Comparison of ENCODE assay signal across 25 cellular contexts in the genomic region with DNA sequence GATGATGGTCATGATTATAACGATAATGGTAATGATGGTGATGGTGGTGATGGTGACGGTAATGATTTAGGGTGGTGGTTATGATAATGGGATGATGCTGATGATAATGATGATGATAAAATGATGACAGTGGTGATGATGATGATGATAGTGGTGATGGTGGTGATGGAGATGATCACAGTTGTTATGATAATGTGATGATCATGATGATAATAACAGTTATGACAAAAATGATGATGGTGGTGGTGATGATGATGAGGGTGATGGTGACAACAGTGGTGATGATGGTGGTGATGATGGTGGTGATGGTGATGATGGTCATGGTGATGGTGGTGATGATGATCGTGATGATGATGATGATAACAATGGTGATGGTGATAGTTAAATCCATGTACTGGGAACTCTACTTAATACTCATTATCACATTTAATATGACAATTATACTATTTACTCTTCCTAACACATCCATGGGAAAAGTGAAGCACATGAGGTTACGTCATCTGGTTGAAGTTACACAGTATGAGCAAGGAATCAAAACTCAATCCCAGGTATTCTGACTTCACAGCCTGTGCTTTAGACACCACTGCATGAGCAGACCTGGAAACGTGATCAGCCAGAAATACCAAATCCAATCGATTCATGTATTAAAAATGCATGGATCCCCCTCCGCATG.
A peak's percentile ranks its signal among the peaks of the same experiment; 100 is the strongest.
DNase-seq lines count a peak whose midpoint lies in the region; ATAC-seq, FAIRE-seq and TF ChIP-seq lines count a peak whose summit lies in the region.
"Had no signal": no experiment of that assay in that cellular context is flagged by ENCODE, and none has a peak within 500 bp of the region (broad histone marks: within the 10 kb centered on the region; RNA-seq: fewer than 3 reads in every experiment).

No MANE protein-coding gene starts in this region.

- H3K9me2 ChIP-seq in Karpas-422 (replicated peaks; ENCODE audit: insufficient read depth, low read length), result no peaks in the 10 kb centered on the region

- no TSS peak for BruUV-seq in HepG2 (replicated peaks; lab: Mats Ljungman, UMichigan)

- TF ChIP-seq POLR2A in HepG2 (IDR thresholded peaks at IDR 0.05; ENCODE audit: insufficient read depth in 1 of 2, low read depth in 2 of 2, low read length in 2 of 2) (no peak), right lobe of liver (IDR thresholded peaks at IDR 0.05) (no peak)

- no peak for FAIRE-seq in HepG2 (lab: Jason Lieb, UNC)
- FAIRE-seq: A549, D721Med, GM12892 had no signal

- H3K4me1 ChIP-seq in HepG2 (ENCODE audit: insufficient read depth, low read length), result peaks cover 12% of the 10 kb centered on the region
- H3K4me1 ChIP-seq in right lobe of liver, result no peaks in the 10 kb centered on the region
- H3K4me1 ChIP-seq in Karpas-422 (ENCODE audit: low read length), result peaks cover 55% of the 10 kb centered on the region
- H3K4me1 ChIP-seq: BE2C had no signal

- H3K27ac ChIP-seq in HepG2 (ENCODE audit: extremely low read length, insufficient read depth, low read length) (no peak overlapping the region), right lobe of liver (no peak overlapping the region), Karpas-422 (ENCODE audit: low read length) (peak overlapping the region; percentile 98), coronary artery (no peak overlapping the region)
- H3K27ac ChIP-seq: A549; BLaER1 treated with 17β-estradiol and CSF1 and Interleukin-3, amounts not matched to agents 10 nM and 100 nM; GM23248 had no signal

- WGBS in HepG2 (ENCODE audit: low lambda C conversion rate), result 20% methylated on average over 6 of the region's 7 CpGs
- WGBS in right lobe of liver (ENCODE audit: insufficient coverage, low coverage, low lambda C conversion rate, missing lambda C conversion rate), result 78% methylated on average over 6 of the region's 7 CpGs

- TF ChIP-seq RAD21 in HepG2 (CRISPR knock-in tag; IDR thresholded peaks at IDR 0.05), result no peak

- H3K36me3 ChIP-seq in HepG2 (replicated peaks in 1 of 2; ENCODE audit: control insufficient read depth in 1 of 2, insufficient read depth in 2 of 2, low read length in 2 of 2) (no peaks in the 10 kb centered on the region), right lobe of liver (no peaks in the 10 kb centered on the region), Karpas-422 (ENCODE audit: insufficient read depth, low read length) (peaks cover 3% of the 10 kb centered on the region; the same call in 1 of the 2 replicates)
- H3K36me3 ChIP-seq: BE2C; BLaER1 treated with 17β-estradiol and CSF1 and Interleukin-3, amounts not matched to agents 10 nM and 100 nM had no signal

- intact Hi-C loops in HepG2 (cut with micrococcal nuclease; ENCODE audit: unreplicated experiment) (no loop called here), right lobe of liver (cut with DNase I) (no loop called here)

- H4K20me1 ChIP-seq in HepG2 (ENCODE audit: insufficient read depth, low read length) (no peaks in the 10 kb centered on the region), Karpas-422 (ENCODE audit: insufficient read depth, low read depth, low read length) (no peaks in the 10 kb centered on the region)
- H4K20me1 ChIP-seq: BLaER1 treated with 17β-estradiol and CSF1 and Interleukin-3, amounts not matched to agents 10 nM and 100 nM had no signal

- TF ChIP-seq EP300 in HepG2 (IDR thresholded peaks at IDR 0.05; ENCODE audit: low read depth in 2 of 2, low read length in 2 of 2) (no peak), HepG2 (CRISPR knock-in tag; IDR thresholded peaks at IDR 0.05; ENCODE audit: borderline replicate concordance) (no peak)

- no peak overlapping the region for H3K9ac ChIP-seq in HepG2 (ENCODE audit: insufficient read depth, low read depth, low read length)
- H3K9ac ChIP-seq in Karpas-422 (ENCODE audit: low read length), result no peak overlapping the region
- H3K9ac ChIP-seq: BLaER1 treated with 17β-estradiol and CSF1 and Interleukin-3, amounts not matched to agents 10 nM and 100 nM; GM23248 had no signal

- DNase-seq in HepG2 (ENCODE audit: low spot score) (no peak), right lobe of liver (no peak), Karpas-422 (no peak), coronary artery (ENCODE audit: low spot score) (peak; percentile 4), NCI-H82 treated with DMSO at 0.1 percent for 48 hours (lab: John Stamatoyannopoulos, UW; ENCODE audit: unreplicated experiment) (no peak)
- no peak for DNase-seq in stimulated activated CD8-positive, alpha-beta memory T cell treated with anti-CD3 and anti-CD28 coated beads, Interleukin-4, amount 100 ng/mL, for 48 hours
- DNase-seq: 8988T; ACHN; AML-193; BE2C; CD4-positive, alpha-beta T cell; CD8-positive, alpha-beta memory T cell; DMS 273 treated with DMSO at 0.1 percent for 48 hours; DMS79; EL; GF-D8; GM23248; H9; HFFc6 had no signal

- H3K27me3 ChIP-seq in HepG2 (ENCODE audit: control insufficient read depth in 1 of 2, insufficient read depth in 2 of 2, low read length in 2 of 2) (peaks cover 0 to 7% of the 10 kb centered on the region in 2 experiments; a peak in 2 of 5 replicates), right lobe of liver (no peaks in the 10 kb centered on the region), Karpas-422 (ENCODE audit: low read length) (no peaks in the 10 kb centered on the region)
- H3K27me3 ChIP-seq: BE2C; BLaER1 treated with 17β-estradiol and CSF1 and Interleukin-3, amounts not matched to agents 10 nM and 100 nM had no signal

- no peaks in the 10 kb centered on the region for H3K79me2 ChIP-seq in HepG2 (ENCODE audit: insufficient read depth, low read length)
- peaks cover 34% of the 10 kb centered on the region for H3K79me2 ChIP-seq in Karpas-422 (ENCODE audit: low read length)

- ATAC-seq in HepG2 (no peak), right lobe of liver (no peak), GM19467 (IDR thresholded peaks at IDR 0.05; ENCODE audit: unreplicated experiment) (no peak)
- ATAC-seq: A549, HCT116 had no signal

- H2AFZ ChIP-seq in HepG2 (ENCODE audit: low read length), result no peak overlapping the region
- H2AFZ ChIP-seq in Karpas-422 (ENCODE audit: low read length), result no peak overlapping the region
- H2AFZ ChIP-seq: GM23248 had no signal

- POLR2A ChIA-PET in HepG2 (lab: Yijun Ruan, JAX), result no interaction called here

- CTCF ChIA-PET in HepG2 (lab: Yijun Ruan, JAX; ENCODE audit: low intra/inter-chr PET ratio, low total read pairs), result no interaction called here

- in situ Hi-C loops in HepG2 (cut with HindIII; ENCODE audit: extremely low pct_ligation_motif_present, low pct_unique_long_range_greater_than_20kb), result no loop called here

- H3K9me3 ChIP-seq in HepG2 (ENCODE audit: low read length), result 0 out of 2 replicates have a peak, but pooled peaks cover 5% of the 10 kb centered on the region
- peaks cover 0 to under 1% (median 0%) of the 10 kb centered on the region in 4 donors for H3K9me3 ChIP-seq in right lobe of liver
- H3K9me3 ChIP-seq in Karpas-422 (ENCODE audit: low read length), result no peaks in the 10 kb centered on the region; the same call in 1 of the 2 replicates
- H3K9me3 ChIP-seq: A549 had no signal

- TF ChIP-seq CTCF in HepG2 (CRISPR knock-in tag; IDR thresholded peaks at IDR 0.05), result no peak
- TF ChIP-seq CTCF in right lobe of liver (IDR thresholded peaks at IDR 0.05), result no peak
- no peak for TF ChIP-seq CTCF in coronary artery (IDR thresholded peaks at IDR 0.05)

- H3K4me3 ChIP-seq in HepG2 (replicated peaks in 1 of 3; ENCODE audit: insufficient read depth in 1 of 3, low read depth in 2 of 3, low read length in 3 of 3), result no peak overlapping the region
- no peak overlapping the region for H3K4me3 ChIP-seq in right lobe of liver
- H3K4me3 ChIP-seq in Karpas-422 (ENCODE audit: low read length), result peak overlapping the region; percentile 48; the same call in 1 of the 2 replicates
- H3K4me3 ChIP-seq in coronary artery, result no peak overlapping the region
- H3K4me3 ChIP-seq: A549; BLaER1 treated with 17β-estradiol and CSF1 and Interleukin-3, amounts not matched to agents 10 nM and 100 nM; GM23248 had no signal

- H3K4me2 ChIP-seq in HepG2 (ENCODE audit: low read depth, low read length), result no peak overlapping the region
- peak overlapping the region; percentile 69 for H3K4me2 ChIP-seq in Karpas-422 (ENCODE audit: low read depth, low read length, poor library complexity, severe bottlenecking)
- H3K4me2 ChIP-seq: A549 had no signal

TF ChIP-seq in HepG2, 621 proteins besides CTCF, POLR2A, EP300 and RAD21:
- TF ChIP-seq ATF7 (IDR thresholded peaks at IDR 0.05), result peak; percentile 91
- TF ChIP-seq ATF7 (CRISPR knock-in tag; IDR thresholded peaks at IDR 0.05), result no peak
- TF ChIP-seq CREB1 (IDR thresholded peaks at IDR 0.05), result peak; percentile 96
- no peak for TF ChIP-seq CREB1 (CRISPR knock-in tag; IDR thresholded peaks at IDR 0.05)
- no peak for TF ChIP-seq KLF16 (CRISPR knock-in tag; IDR thresholded peaks at IDR 0.05)
